Comparison of ENCODE assay signal across 24 cellular contexts in genomic region chr12:5956987-5957386, GRCh38. TPM values are rescaled to one million over a fixed set of nuclear protein-coding genes. Genes with fewer than 3 reads are reported as not detected.
DNase-seq lines count a peak whose midpoint lies in the region; ATAC-seq, FAIRE-seq and TF ChIP-seq lines count a peak whose summit lies in the region.
"Had no signal": no experiment of that assay in that cellular context is flagged by ENCODE, and none has a peak within 500 bp of the region (broad histone marks: within the 10 kb centered on the region; RNA-seq: fewer than 3 reads in every experiment).

No MANE protein-coding gene starts in this region.

- DNase-seq in Karpas-422 = peak; percentile 11
- peak; percentile 8 for DNase-seq in bronchial epithelial cell (ENCODE audit: low read depth)
- DNase-seq in T-helper 17 cell = no peak
- DNase-seq in pancreas = no peak
- DNase-seq in activated CD4-positive, alpha-beta T cell treated with anti-CD3 and anti-CD28 coated beads, Interleukin-2, amount 50 U/mL, for 4 hours = no peak
- DNase-seq: 8988T; ACHN; BE2C; C1 segment of cervical spinal cord; Caco-2; Calu3; CD4-positive, alpha-beta memory T cell; CD4-positive, CD25-positive, alpha-beta regulatory T cell; CD8-positive, alpha-beta memory T cell; DMS79 treated with DMSO at 0.1 percent for 48 hours; GF-D8 had no signal

- intact Hi-C loops in pancreas (cut with DNase I) = no loop called here

- no peaks in the 10 kb centered on the region for H3K79me2 ChIP-seq in Karpas-422 (ENCODE audit: low read length)

- H3K4me1 ChIP-seq in Karpas-422 (ENCODE audit: low read length) = no peaks in the 10 kb centered on the region
- no peaks in the 10 kb centered on the region for H3K4me1 ChIP-seq in pancreas
- H3K4me1 ChIP-seq: BE2C, BLaER1, Caco-2 had no signal

- H3K27me3 ChIP-seq in Karpas-422 (ENCODE audit: low read length) (no peaks in the 10 kb centered on the region), bronchial epithelial cell (ENCODE audit: control insufficient read depth, insufficient read depth, low read length) (no peaks in the 10 kb centered on the region), pancreas (peaks cover 0 to 4% (median 1%) of the 10 kb centered on the region in 4 donors)
- H3K27me3 ChIP-seq: BLaER1 had no signal

- H3K9me2 ChIP-seq in Karpas-422 (replicated peaks; ENCODE audit: insufficient read depth, low read length) = no peaks in the 10 kb centered on the region

- no peaks in the 10 kb centered on the region for H3K4me1 Mint-ChIP-seq in T-helper 17 cell
- H3K4me1 Mint-ChIP-seq: CD14-positive monocyte; CD4-positive, alpha-beta memory T cell; CD4-positive, CD25-positive, alpha-beta regulatory T cell; CD8-positive, alpha-beta memory T cell had no signal

- no peaks in the 10 kb centered on the region for H3K36me3 Mint-ChIP-seq in T-helper 17 cell (ENCODE audit: low read depth)
- H3K36me3 Mint-ChIP-seq: CD14-positive monocyte; CD4-positive, alpha-beta memory T cell; CD4-positive, CD25-positive, alpha-beta regulatory T cell; CD8-positive, alpha-beta memory T cell had no signal

- H3K27ac Mint-ChIP-seq in T-helper 17 cell = no peak overlapping the region
- H3K27ac Mint-ChIP-seq: CD14-positive monocyte; CD4-positive, alpha-beta memory T cell; CD4-positive, CD25-positive, alpha-beta regulatory T cell; CD8-positive, alpha-beta memory T cell had no signal

- no peak overlapping the region for H3K4me3 Mint-ChIP-seq in T-helper 17 cell
- H3K4me3 Mint-ChIP-seq: CD14-positive monocyte; CD4-positive, alpha-beta memory T cell; CD4-positive, CD25-positive, alpha-beta regulatory T cell; CD8-positive, alpha-beta memory T cell had no signal

- H3K36me3 ChIP-seq in Karpas-422 (ENCODE audit: insufficient read depth, low read length) (no peaks in the 10 kb centered on the region), bronchial epithelial cell (ENCODE audit: control insufficient read depth, insufficient read depth, low read length) (no peaks in the 10 kb centered on the region), pancreas (no peaks in the 10 kb centered on the region)
- H3K36me3 ChIP-seq: BE2C, BLaER1 had no signal

- no peaks in the 10 kb centered on the region for H3K9me3 ChIP-seq in Karpas-422 (ENCODE audit: low read length)
- no peaks in the 10 kb centered on the region for H3K9me3 ChIP-seq in T-helper 17 cell (ENCODE audit: control insufficient read depth, low read length, poor library complexity, severe bottlenecking)
- H3K9me3 ChIP-seq in pancreas = no peaks in the 10 kb centered on the region
- H3K9me3 ChIP-seq: BE2C, BLaER1, Caco-2 had no signal

- H3K27ac ChIP-seq in Karpas-422 (ENCODE audit: low read length) (no peak overlapping the region), pancreas (no peak overlapping the region)
- H3K27ac ChIP-seq: BLaER1 had no signal

- no peak overlapping the region for H3K4me2 ChIP-seq in Karpas-422 (ENCODE audit: low read depth, low read length, poor library complexity, severe bottlenecking)
- H3K4me2 ChIP-seq: BLaER1 had no signal

- no peak for FAIRE-seq in bronchial epithelial cell (lab: Jason Lieb, UNC)
- no peak for FAIRE-seq in pancreas (lab: Jason Lieb, UNC)
- FAIRE-seq: D721Med, G401.6, GM12891 had no signal

- H4K20me1 ChIP-seq in Karpas-422 (ENCODE audit: insufficient read depth, low read depth, low read length) = no peaks in the 10 kb centered on the region
- H4K20me1 ChIP-seq: BLaER1 had no signal

- 80 to 88% methylated on average over 5 of the region's 5 CpGs for WGBS in pancreas, 2 donors

- H3K9ac ChIP-seq in Karpas-422 (ENCODE audit: low read length) = no peak overlapping the region
- H3K9ac ChIP-seq: BLaER1 had no signal

- ATAC-seq in esophagus mucosa (peak; percentile 84), T-helper 17 cell (no peak), pancreas (no peak)
- no peak for ATAC-seq in activated CD4-positive, CD25-positive, alpha-beta regulatory T cell treated with anti-CD3 and anti-CD28 coated beads, Interleukin-2, amount 50 U/mL, for 24 hours

- TF ChIP-seq CTCF in bronchial epithelial cell (IDR thresholded peaks at IDR 0.05; ENCODE audit: insufficient read depth, low read length, severe bottlenecking) = no peak
- no peak for TF ChIP-seq CTCF in pancreas (IDR thresholded peaks at IDR 0.05)

- no peak overlapping the region for H2AFZ ChIP-seq in Karpas-422 (ENCODE audit: low read length)

- H3K27me3 Mint-ChIP-seq in T-helper 17 cell = peaks cover 61% of the 10 kb centered on the region

- H3K4me3 ChIP-seq in Karpas-422 (ENCODE audit: low read length) (no peak overlapping the region), bronchial epithelial cell (ENCODE audit: low read depth, low read length) (no peak overlapping the region), pancreas (no peak overlapping the region)
- H3K4me3 ChIP-seq: BLaER1 had no signal

RNA-seq across cellular contexts. Expression of gene ANO2, which starts 11.9 kb away (rescaled TPM):
- total RNA-seq in Karpas-422 (2014; rRNA removed; shearing (Covaris generic); ENCODE audit: low replicate concordance) = not detected in 2 replicates
- total RNA-seq in bronchial epithelial cell (not detected in 2 replicates), esophagus mucosa (2.0 TPM), T-helper 17 cell (under 1 TPM in 1 of 2 donors, not detected in 1; 0.89 TPM), pancreas (1 to 10 TPM in 2 of 6 donors, under 1 TPM in 4; 0.43 to 1.2 (median 0.81) TPM)
- 1 to 10 TPM; 2.2 to 2.4 TPM for polyA plus RNA-seq in pancreas
- total RNA-seq: A673; Calu3; CD4-positive, alpha-beta memory T cell; CD8-positive, alpha-beta memory T cell had no signal
- polyA plus RNA-seq: CD14-positive monocyte; CD4-positive, alpha-beta memory T cell; CD4-positive, CD25-positive, alpha-beta regulatory T cell; CD8-positive, alpha-beta memory T cell had no signal

Comparison
In these comparisons a context has a peak if more than half of its experiments do, and no peak if none do; other contexts are left out.
1. DNase-seq: peak in Karpas-422 (single experiment) and bronchial epithelial cell (single experiment); none in T-helper 17 cell (0 of 3), pancreas (0 of 6) and activated CD4-positive, alpha-beta T cell treated with anti-CD3 and anti-CD28 coated beads, Interleukin-2, amount 50 U/mL, for 4 hours (0 of 2).